ENCODE assay signal across 1 cellular context in the genomic region with DNA sequence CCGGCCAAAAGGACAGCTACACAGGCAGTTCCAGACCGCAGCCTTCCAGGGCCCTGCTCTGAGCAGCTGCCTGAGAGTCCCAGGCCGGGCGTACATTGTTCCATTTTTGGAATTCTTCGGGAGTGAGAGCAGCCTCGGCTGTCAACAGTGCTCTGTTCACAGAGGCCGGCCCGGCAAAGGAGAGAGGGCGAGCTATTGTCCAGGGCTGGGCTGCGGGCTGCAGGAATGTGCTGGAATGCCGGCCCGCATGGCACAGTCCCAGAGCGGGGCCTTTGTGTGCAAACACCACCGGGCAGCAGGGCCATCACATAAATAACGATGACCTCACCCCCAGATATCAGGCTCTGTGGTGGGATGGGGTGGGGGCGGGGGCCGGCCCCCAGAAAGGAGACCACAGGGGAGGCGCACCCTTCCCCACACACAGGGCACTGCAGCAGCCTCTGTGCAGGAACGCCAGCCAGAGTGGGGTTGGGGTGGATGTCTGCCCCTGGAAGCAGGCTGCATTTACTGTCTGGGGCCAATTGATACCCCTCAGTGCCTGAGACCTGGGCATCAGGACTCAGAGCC.
TF ChIP-seq lines count a peak whose summit lies in the region.

No MANE protein-coding gene starts in this region.

TF ChIP-seq in SK-N-SH, 30 proteins besides CTCF, POLR2A, EP300 and RAD21 (continued from another document):
- TF ChIP-seq POLR2AphosphoS5 (IDR thresholded peaks at IDR 0.05; ENCODE audit: low read depth, low read length) (peak; percentile 65; the same call in 1 of the 2 replicates), RFX5 (IDR thresholded peaks at IDR 0.05; ENCODE audit: low read length) (no peak), SIN3A (IDR thresholded peaks at IDR 0.05; ENCODE audit: borderline replicate concordance, low read depth, low read length) (peak; percentile 72), MXI1 (IDR thresholded peaks at IDR 0.05; ENCODE audit: low read depth, low read length) (no peak), FOXM1 (IDR thresholded peaks at IDR 0.05; ENCODE audit: low read depth) (peak; percentile 80; the same call in 1 of the 2 replicates), FOSL2 (IDR thresholded peaks at IDR 0.05; ENCODE audit: borderline replicate concordance, low read depth) (peak; percentile 82; the same call in 1 of the 2 replicates), RCOR1 (IDR thresholded peaks at IDR 0.05; ENCODE audit: low read length) (no peak), MEF2A (IDR thresholded peaks at IDR 0.05; ENCODE audit: borderline replicate concordance, low read depth) (peak; percentile 93), JUND (IDR thresholded peaks at IDR 0.05) (peak; percentile 92), CHD2 (IDR thresholded peaks at IDR 0.05; ENCODE audit: low read length, partially characterized antibody) (no peak), GABPA (IDR thresholded peaks at IDR 0.05; ENCODE audit: low read depth) (no peak), TAF1 (IDR thresholded peaks at IDR 0.05; ENCODE audit: borderline replicate concordance, low read depth, low read length) (peak; percentile 37; the same call in 1 of the 2 replicates), FOXJ3 (CRISPR knock-in tag; IDR thresholded peaks at IDR 0.05) (no peak), YY1 (IDR thresholded peaks at IDR 0.05; ENCODE audit: low read depth) (peak; percentile 60; the same call in 1 of the 2 replicates), TCF12 (IDR thresholded peaks at IDR 0.05) (peak; percentile 98)
- TF ChIP-seq, protein P1, sequence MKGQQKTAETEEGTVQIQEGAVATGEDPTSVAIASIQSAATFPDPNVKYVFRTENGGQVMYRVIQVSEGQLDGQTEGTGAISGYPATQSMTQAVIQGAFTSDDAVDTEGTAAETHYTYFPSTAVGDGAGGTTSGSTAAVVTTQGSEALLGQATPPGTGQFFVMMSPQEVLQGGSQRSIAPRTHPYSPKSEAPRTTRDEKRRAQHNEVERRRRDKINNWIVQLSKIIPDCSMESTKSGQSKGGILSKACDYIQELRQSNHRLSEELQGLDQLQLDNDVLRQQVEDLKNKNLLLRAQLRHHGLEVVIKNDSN (IDR thresholded peaks at IDR 0.05; ENCODE audit: borderline replicate concordance, low read depth) = peak; percentile 37; the same call in 1 of the 2 replicates
- TF ChIP-seq, protein P2, sequence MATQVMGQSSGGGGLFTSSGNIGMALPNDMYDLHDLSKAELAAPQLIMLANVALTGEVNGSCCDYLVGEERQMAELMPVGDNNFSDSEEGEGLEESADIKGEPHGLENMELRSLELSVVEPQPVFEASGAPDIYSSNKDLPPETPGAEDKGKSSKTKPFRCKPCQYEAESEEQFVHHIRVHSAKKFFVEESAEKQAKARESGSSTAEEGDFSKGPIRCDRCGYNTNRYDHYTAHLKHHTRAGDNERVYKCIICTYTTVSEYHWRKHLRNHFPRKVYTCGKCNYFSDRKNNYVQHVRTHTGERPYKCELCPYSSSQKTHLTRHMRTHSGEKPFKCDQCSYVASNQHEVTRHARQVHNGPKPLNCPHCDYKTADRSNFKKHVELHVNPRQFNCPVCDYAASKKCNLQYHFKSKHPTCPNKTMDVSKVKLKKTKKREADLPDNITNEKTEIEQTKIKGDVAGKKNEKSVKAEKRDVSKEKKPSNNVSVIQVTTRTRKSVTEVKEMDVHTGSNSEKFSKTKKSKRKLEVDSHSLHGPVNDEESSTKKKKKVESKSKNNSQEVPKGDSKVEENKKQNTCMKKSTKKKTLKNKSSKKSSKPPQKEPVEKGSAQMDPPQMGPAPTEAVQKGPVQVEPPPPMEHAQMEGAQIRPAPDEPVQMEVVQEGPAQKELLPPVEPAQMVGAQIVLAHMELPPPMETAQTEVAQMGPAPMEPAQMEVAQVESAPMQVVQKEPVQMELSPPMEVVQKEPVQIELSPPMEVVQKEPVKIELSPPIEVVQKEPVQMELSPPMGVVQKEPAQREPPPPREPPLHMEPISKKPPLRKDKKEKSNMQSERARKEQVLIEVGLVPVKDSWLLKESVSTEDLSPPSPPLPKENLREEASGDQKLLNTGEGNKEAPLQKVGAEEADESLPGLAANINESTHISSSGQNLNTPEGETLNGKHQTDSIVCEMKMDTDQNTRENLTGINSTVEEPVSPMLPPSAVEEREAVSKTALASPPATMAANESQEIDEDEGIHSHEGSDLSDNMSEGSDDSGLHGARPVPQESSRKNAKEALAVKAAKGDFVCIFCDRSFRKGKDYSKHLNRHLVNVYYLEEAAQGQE (IDR thresholded peaks at IDR 0.05; ENCODE audit: low read depth, low read length) = peak; percentile 63; the same call in 1 of the 2 replicates
- TF ChIP-seq, protein P3, sequence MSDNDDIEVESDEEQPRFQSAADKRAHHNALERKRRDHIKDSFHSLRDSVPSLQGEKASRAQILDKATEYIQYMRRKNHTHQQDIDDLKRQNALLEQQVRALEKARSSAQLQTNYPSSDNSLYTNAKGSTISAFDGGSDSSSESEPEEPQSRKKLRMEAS (IDR thresholded peaks at IDR 0.05; ENCODE audit: low read depth) = peak; percentile 86
